ENCODE assay signal across 7 cellular contexts in genomic region chr6:28306363-28306762, GRCh38. TPM values are rescaled to one million over a fixed set of nuclear protein-coding genes. Genes with fewer than 3 reads are reported as not detected.
"Had no signal": no experiment of that assay in that cellular context is flagged by ENCODE, and none has a peak within 500 bp of the region (broad histone marks: within the 10 kb centered on the region; RNA-seq: fewer than 3 reads in every experiment).

No MANE protein-coding gene starts in this region.

RNA-seq across cellular contexts. Expression of gene NKAPL, which starts 47.3 kb away (rescaled TPM):
- total RNA-seq: activated CD4-positive, alpha-beta memory T cell treated with anti-CD3 and anti-CD28 coated beads for 36 hours; activated CD4-positive, alpha-beta memory T cell treated with anti-CD3 and anti-CD28 coated beads, Interleukin-2, amount 10 ng/mL, durations not matched to agents 7 days and 5 days; activated CD4-positive, alpha-beta T cell treated with anti-CD3 and anti-CD28 coated beads, Interleukin-2, amount 10 ng/mL, durations not matched to agents 24 days and 14 days; activated CD8-positive, alpha-beta T cell treated with anti-CD3 and anti-CD28 coated beads for 36 hours; activated CD8-positive, alpha-beta T cell treated with anti-CD3 and anti-CD28 coated beads, Interleukin-2, amount 10 ng/mL, durations not matched to agents 7 days and 5 days; T-helper 17 cell; T-helper 2 cell treated with Interferon-gamma antibody and Interleukin-4, amounts not matched to agents 100 ng/mL and 5 ng/mL, for 36 hours had no signal
